In the genomic region with DNA sequence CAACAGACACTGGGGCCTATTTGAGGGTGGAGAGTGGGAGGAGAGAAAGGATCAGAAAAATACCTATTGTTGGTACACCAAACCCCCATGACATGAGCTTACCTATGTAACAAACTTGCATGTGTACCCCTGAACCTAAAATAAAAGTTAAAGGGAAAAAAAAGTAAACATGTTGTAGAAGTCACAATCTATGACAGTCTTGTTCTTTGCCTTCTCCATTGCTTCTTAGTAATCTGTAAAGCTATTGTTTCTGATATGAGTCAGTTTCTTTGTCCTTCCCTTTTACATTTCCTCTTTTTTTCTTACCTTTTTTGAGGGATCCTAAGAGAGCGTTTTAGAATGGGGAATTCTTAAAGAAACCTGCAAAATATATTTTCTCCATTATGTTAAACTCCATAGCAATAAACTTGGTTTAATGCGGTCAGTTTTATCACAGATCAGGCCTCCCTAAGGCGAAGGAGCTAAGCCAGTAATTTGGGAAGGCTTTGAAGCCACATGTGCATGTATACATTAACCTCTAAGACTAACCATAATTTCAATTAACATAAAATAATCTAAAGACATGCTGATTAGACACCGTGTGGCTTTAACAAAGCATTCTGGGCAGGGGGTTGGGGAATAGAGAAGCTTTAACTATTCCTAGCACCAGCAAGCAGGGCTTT, we compare ENCODE assay signal across 8 cellular contexts.
A peak's percentile ranks its signal among the peaks of the same experiment; 100 is the strongest.
DNase-seq lines count a peak whose midpoint lies in the region; ATAC-seq and TF ChIP-seq lines count a peak whose summit lies in the region.

No MANE protein-coding gene starts in this region.

- peak overlapping the region in 3 of 11 experiments; percentile 26 to 56 (median 36); a peak in 5 of 22 replicates for H3K9ac ChIP-seq in BLaER1 treated with 17β-estradiol and CSF1 and Interleukin-3, amounts not matched to agents 10 nM and 100 nM

- H3K9me3 ChIP-seq in BLaER1 treated with 17β-estradiol and CSF1 and Interleukin-3, amounts not matched to agents 10 nM and 100 nM (replicated peaks in 1 of 11): peaks cover 12 to 23% (median 22%) of the 10 kb centered on the region in 11 experiments

- peak; percentile 35 for ATAC-seq in GM21786 (IDR thresholded peaks at IDR 0.05; ENCODE audit: unreplicated experiment)
- ATAC-seq in HG03460 (IDR thresholded peaks at IDR 0.05; ENCODE audit: unreplicated experiment): no peak

- H3K27me3 ChIP-seq in BLaER1 treated with 17β-estradiol and CSF1 and Interleukin-3, amounts not matched to agents 10 nM and 100 nM: no peaks in the 10 kb centered on the region

- peak overlapping the region; percentile 34 to 89 (median 55); a peak in 20 of 22 replicates for H3K4me2 ChIP-seq in BLaER1 treated with 17β-estradiol and CSF1 and Interleukin-3, amounts not matched to agents 10 nM and 100 nM

- H3K4me3 ChIP-seq in BLaER1 treated with 17β-estradiol and CSF1 and Interleukin-3, amounts not matched to agents 10 nM and 100 nM: peak overlapping the region in 1 of 10 experiments; percentile 11; a peak in 1 of 20 replicates

- H4K20me1 ChIP-seq in BLaER1 treated with 17β-estradiol and CSF1 and Interleukin-3, amounts not matched to agents 10 nM and 100 nM: no peaks in the 10 kb centered on the region

- no peaks in the 10 kb centered on the region for H3K36me3 ChIP-seq in BLaER1 treated with 17β-estradiol and CSF1 and Interleukin-3, amounts not matched to agents 10 nM and 100 nM

- peak; percentile 64 for DNase-seq in OCI-M1 (lab: John Stamatoyannopoulos, UW)
- DNase-seq in kidney glomerular epithelial cell (lab: John Stamatoyannopoulos, UW): peak; percentile 54
- DNase-seq in erythroblast (lab: John Stamatoyannopoulos, UW): no peak
- DNase-seq in NCI-H82 (lab: John Stamatoyannopoulos, UW): no peak
- DNase-seq in midbrain (lab: John Stamatoyannopoulos, UW): no peak

- no peak for TF ChIP-seq POLR2A in erythroblast (IDR thresholded peaks at IDR 0.05; ENCODE audit: low read length)

- peak overlapping the region in 9 of 11 experiments; percentile 21 to 60 (median 41); a peak in 14 of 22 replicates for H3K27ac ChIP-seq in BLaER1 treated with 17β-estradiol and CSF1 and Interleukin-3, amounts not matched to agents 10 nM and 100 nM

- peaks cover 18 to 55% (median 23%) of the 10 kb centered on the region in 10 experiments for H3K4me1 ChIP-seq in BLaER1 treated with 17β-estradiol and CSF1 and Interleukin-3, amounts not matched to agents 10 nM and 100 nM

Comparison
In these comparisons a context has a peak if more than half of its experiments do, and no peak if none do; other contexts are left out.
1. DNase-seq: peak in OCI-M1 (single experiment) and kidney glomerular epithelial cell (single experiment); none in erythroblast (0 of 2), NCI-H82 (single experiment) and midbrain (single experiment).